ENCODE assay signal across 2 cellular contexts in genomic region chr18:24176727-24177416, GRCh38.
TF ChIP-seq lines count a peak whose summit lies in the region.

No MANE protein-coding gene starts in this region.

TF ChIP-seq in Ishikawa, 13 proteins besides CTCF, POLR2A, EP300 and RAD21 (continued from another document):
- TF ChIP-seq, protein P1, sequence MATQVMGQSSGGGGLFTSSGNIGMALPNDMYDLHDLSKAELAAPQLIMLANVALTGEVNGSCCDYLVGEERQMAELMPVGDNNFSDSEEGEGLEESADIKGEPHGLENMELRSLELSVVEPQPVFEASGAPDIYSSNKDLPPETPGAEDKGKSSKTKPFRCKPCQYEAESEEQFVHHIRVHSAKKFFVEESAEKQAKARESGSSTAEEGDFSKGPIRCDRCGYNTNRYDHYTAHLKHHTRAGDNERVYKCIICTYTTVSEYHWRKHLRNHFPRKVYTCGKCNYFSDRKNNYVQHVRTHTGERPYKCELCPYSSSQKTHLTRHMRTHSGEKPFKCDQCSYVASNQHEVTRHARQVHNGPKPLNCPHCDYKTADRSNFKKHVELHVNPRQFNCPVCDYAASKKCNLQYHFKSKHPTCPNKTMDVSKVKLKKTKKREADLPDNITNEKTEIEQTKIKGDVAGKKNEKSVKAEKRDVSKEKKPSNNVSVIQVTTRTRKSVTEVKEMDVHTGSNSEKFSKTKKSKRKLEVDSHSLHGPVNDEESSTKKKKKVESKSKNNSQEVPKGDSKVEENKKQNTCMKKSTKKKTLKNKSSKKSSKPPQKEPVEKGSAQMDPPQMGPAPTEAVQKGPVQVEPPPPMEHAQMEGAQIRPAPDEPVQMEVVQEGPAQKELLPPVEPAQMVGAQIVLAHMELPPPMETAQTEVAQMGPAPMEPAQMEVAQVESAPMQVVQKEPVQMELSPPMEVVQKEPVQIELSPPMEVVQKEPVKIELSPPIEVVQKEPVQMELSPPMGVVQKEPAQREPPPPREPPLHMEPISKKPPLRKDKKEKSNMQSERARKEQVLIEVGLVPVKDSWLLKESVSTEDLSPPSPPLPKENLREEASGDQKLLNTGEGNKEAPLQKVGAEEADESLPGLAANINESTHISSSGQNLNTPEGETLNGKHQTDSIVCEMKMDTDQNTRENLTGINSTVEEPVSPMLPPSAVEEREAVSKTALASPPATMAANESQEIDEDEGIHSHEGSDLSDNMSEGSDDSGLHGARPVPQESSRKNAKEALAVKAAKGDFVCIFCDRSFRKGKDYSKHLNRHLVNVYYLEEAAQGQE (IDR thresholded peaks at IDR 0.05; ENCODE audit: low read depth): no peak

TF ChIP-seq in HepG2, 621 proteins besides CTCF, POLR2A, EP300 and RAD21 (continued from another document):
- TF ChIP-seq, protein P2, sequence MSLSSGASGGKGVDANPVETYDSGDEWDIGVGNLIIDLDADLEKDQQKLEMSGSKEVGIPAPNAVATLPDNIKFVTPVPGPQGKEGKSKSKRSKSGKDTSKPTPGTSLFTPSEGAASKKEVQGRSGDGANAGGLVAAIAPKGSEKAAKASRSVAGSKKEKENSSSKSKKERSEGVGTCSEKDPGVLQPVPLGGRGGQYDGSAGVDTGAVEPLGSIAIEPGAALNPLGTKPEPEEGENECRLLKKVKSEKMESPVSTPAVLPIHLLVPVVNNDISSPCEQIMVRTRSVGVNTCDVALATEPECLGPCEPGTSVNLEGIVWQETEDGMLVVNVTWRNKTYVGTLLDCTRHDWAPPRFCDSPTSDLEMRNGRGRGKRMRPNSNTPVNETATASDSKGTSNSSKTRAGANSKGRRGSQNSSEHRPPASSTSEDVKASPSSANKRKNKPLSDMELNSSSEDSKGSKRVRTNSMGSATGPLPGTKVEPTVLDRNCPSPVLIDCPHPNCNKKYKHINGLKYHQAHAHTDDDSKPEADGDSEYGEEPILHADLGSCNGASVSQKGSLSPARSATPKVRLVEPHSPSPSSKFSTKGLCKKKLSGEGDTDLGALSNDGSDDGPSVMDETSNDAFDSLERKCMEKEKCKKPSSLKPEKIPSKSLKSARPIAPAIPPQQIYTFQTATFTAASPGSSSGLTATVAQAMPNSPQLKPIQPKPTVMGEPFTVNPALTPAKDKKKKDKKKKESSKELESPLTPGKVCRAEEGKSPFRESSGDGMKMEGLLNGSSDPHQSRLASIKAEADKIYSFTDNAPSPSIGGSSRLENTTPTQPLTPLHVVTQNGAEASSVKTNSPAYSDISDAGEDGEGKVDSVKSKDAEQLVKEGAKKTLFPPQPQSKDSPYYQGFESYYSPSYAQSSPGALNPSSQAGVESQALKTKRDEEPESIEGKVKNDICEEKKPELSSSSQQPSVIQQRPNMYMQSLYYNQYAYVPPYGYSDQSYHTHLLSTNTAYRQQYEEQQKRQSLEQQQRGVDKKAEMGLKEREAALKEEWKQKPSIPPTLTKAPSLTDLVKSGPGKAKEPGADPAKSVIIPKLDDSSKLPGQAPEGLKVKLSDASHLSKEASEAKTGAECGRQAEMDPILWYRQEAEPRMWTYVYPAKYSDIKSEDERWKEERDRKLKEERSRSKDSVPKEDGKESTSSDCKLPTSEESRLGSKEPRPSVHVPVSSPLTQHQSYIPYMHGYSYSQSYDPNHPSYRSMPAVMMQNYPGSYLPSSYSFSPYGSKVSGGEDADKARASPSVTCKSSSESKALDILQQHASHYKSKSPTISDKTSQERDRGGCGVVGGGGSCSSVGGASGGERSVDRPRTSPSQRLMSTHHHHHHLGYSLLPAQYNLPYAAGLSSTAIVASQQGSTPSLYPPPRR (CRISPR knock-in tag; IDR thresholded peaks at IDR 0.05; ENCODE audit: borderline replicate concordance): no peak
